Comparison of ENCODE assay signal across 21 cellular contexts in the genomic region with DNA sequence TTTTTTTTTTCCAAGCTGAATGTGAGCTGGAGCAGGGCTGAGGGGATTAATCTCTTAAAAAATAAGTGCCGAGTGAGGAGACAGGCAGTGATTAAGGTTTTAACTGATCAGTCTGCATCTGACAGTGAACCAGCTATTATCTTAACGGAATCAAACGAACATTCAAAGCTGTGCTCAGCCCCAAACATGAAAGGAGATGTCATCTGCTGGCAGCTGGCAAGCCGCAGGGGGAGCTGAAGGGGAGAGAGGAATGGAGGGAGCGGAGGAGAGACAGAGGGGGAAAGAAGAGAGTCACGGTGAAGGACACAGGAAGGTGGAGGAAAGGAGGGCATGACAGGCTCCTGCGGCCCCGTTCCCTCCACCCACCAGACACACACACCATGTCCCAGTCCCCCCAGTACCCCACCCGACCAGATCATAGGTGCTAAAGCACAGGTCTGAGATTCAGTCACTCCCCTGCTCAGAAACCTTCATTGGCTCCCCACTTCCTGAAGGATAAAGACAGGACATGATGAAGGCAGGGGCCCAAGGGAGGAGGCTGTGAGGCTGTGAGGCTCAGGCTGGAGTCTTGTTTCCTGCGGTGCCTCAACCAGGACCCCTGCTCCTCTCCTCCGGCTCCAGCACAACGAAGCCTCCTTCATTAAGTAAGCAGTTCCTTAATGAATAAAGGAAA.
DNase-seq lines count a peak whose midpoint lies in the region; ATAC-seq lines count a peak whose summit lies in the region.
"Had no signal": no experiment of that assay in that cellular context is flagged by ENCODE, and none has a peak within 500 bp of the region (broad histone marks: within the 10 kb centered on the region; RNA-seq: fewer than 3 reads in every experiment).

No MANE protein-coding gene starts in this region.

- no peaks in the 10 kb centered on the region for H3K27me3 ChIP-seq in Karpas-422 (ENCODE audit: low read length)

- peak overlapping the region; percentile 43 for H3K4me3 ChIP-seq in Jurkat, Clone E6-1 (ENCODE audit: low read length)
- no peak overlapping the region for H3K4me3 ChIP-seq in Karpas-422 (ENCODE audit: low read length)
- H3K4me3 ChIP-seq: hepatocyte, Peyer's patch, skin epidermis, tibial artery had no signal

- H3K9me3 Mint-ChIP-seq in effector memory CD8-positive, alpha-beta T cell = no peaks in the 10 kb centered on the region
- H3K9me3 Mint-ChIP-seq: activated T-cell treated with anti-CD3 and anti-CD28 coated beads, Interleukin-2, amount 50 U/mL, for 24 hours had no signal

- H3K4me3 Mint-ChIP-seq in effector memory CD8-positive, alpha-beta T cell = no peak overlapping the region
- H3K4me3 Mint-ChIP-seq: activated naive CD8-positive, alpha-beta T cell treated with anti-CD3 and anti-CD28 coated beads, Interleukin-2, amount 10 ng/mL, durations not matched to agents 7 days and 5 days; activated T-cell treated with anti-CD3 and anti-CD28 coated beads, Interleukin-2, amount 50 U/mL, for 24 hours; IgD-negative memory B cell had no signal

- H3K4me1 Mint-ChIP-seq in effector memory CD8-positive, alpha-beta T cell (ENCODE audit: low read depth in 2 of 2) = peaks cover 6 to 7% of the 10 kb centered on the region in 2 donors
- H3K4me1 Mint-ChIP-seq: IgD-negative memory B cell had no signal

- no peaks in the 10 kb centered on the region for H4K20me1 ChIP-seq in Karpas-422 (ENCODE audit: insufficient read depth, low read depth, low read length)

- no peaks in the 10 kb centered on the region for H3K79me2 ChIP-seq in Karpas-422 (ENCODE audit: low read length)
- H3K79me2 ChIP-seq: hepatocyte, parathyroid adenoma had no signal

- no peaks in the 10 kb centered on the region for H3K4me1 ChIP-seq in Karpas-422 (ENCODE audit: low read length)
- H3K4me1 ChIP-seq: Peyer's patch had no signal

- peak; percentile 32 for ATAC-seq in effector memory CD8-positive, alpha-beta T cell (replicated peaks)
- ATAC-seq in HG02870 (IDR thresholded peaks at IDR 0.05; ENCODE audit: unreplicated experiment) (no peak), GM21723 (IDR thresholded peaks at IDR 0.05; ENCODE audit: unreplicated experiment) (no peak)

- H3K27me3 Mint-ChIP-seq in effector memory CD8-positive, alpha-beta T cell = peaks cover 76 to 96% of the 10 kb centered on the region in 2 donors

- no peak overlapping the region for H3K27ac ChIP-seq in Karpas-422 (ENCODE audit: low read length)
- H3K27ac ChIP-seq: hepatocyte, parathyroid adenoma, Peyer's patch, skin epidermis, tibial artery had no signal

- no peaks in the 10 kb centered on the region for H3K36me3 ChIP-seq in Karpas-422 (ENCODE audit: insufficient read depth, low read length)
- H3K36me3 ChIP-seq: Peyer's patch, tibial artery had no signal

- H2AFZ ChIP-seq in Karpas-422 (ENCODE audit: low read length) = no peak overlapping the region
- H2AFZ ChIP-seq: hepatocyte, parathyroid adenoma had no signal

- no peaks in the 10 kb centered on the region for H3K9me2 ChIP-seq in Karpas-422 (replicated peaks; ENCODE audit: insufficient read depth, low read length)

- no peaks in the 10 kb centered on the region for H3K36me3 Mint-ChIP-seq in effector memory CD8-positive, alpha-beta T cell (ENCODE audit: insufficient read depth)
- H3K36me3 Mint-ChIP-seq: IgD-negative memory B cell had no signal

- DNase-seq in Jurkat, Clone E6-1 (ENCODE audit: low read depth, low spot score) = peak; percentile 96
- DNase-seq in NCI-H2227 treated with DMSO at 0.1 percent for 48 hours (lab: John Stamatoyannopoulos, UW) (peak; percentile 79), retina (peak; percentile 64), Karpas-422 (no peak)
- no peak for DNase-seq in effector memory CD8-positive, alpha-beta T cell
- DNase-seq: activated CD4-positive, alpha-beta T cell treated with anti-CD3 and anti-CD28 coated beads, Interleukin-2, amount 50 U/mL, for 4 hours; activated naive CD8-positive, alpha-beta T cell treated with anti-CD3 and anti-CD28 coated beads, Interleukin-2, amount 10 ng/mL, durations not matched to agents 7 days and 5 days; activated T-cell treated with anti-CD3 and anti-CD28 coated beads, Interleukin-2, amount 50 U/mL, for 24 hours; DMS79; effector CD4-positive, alpha-beta T cell; NCI-H1048; NCI-H446 treated with DMSO at 0.1 percent for 48 hours; Peyer's patch; stimulated activated CD4-positive, alpha-beta T cell treated with anti-CD3 and anti-CD28 coated beads, Interleukin-4, amount 100 ng/mL, for 4 hours; tibial artery had no signal

- no peak overlapping the region for H3K9ac ChIP-seq in Karpas-422 (ENCODE audit: low read length)
- H3K9ac ChIP-seq: parathyroid adenoma had no signal

- peak overlapping the region; percentile 2 to 59 for H3K27ac Mint-ChIP-seq in effector memory CD8-positive, alpha-beta T cell
- H3K27ac Mint-ChIP-seq: activated naive CD8-positive, alpha-beta T cell treated with anti-CD3 and anti-CD28 coated beads, Interleukin-2, amount 10 ng/mL, durations not matched to agents 7 days and 5 days; activated T-cell treated with anti-CD3 and anti-CD28 coated beads, Interleukin-2, amount 50 U/mL, for 24 hours; IgD-negative memory B cell had no signal

- peaks cover 10% of the 10 kb centered on the region for H3K9me3 ChIP-seq in Karpas-422 (ENCODE audit: low read length)

- no peak overlapping the region for H3K4me2 ChIP-seq in Karpas-422 (ENCODE audit: low read depth, low read length, poor library complexity, severe bottlenecking)
- H3K4me2 ChIP-seq: hepatocyte had no signal

Comparison
In these comparisons a context has a peak if more than half of its experiments do, and no peak if none do; other contexts are left out.
1. DNase-seq: peak in Jurkat, Clone E6-1 (single experiment), NCI-H2227 treated with DMSO at 0.1 percent for 48 hours (single experiment) and retina (single experiment); none in effector memory CD8-positive, alpha-beta T cell (0 of 3) and Karpas-422 (single experiment).